In genomic region chr7:151724250-151724915, GRCh38 we compare ENCODE assay signal across 23 cellular contexts.
"Had no signal": no experiment of that assay in that cellular context is flagged by ENCODE, and none has a peak within 500 bp of the region (broad histone marks: within the 10 kb centered on the region; RNA-seq: fewer than 3 reads in every experiment).

No MANE protein-coding gene starts in this region.

- DNase-seq: activated CD4-positive, alpha-beta T cell treated with anti-CD3 and anti-CD28 coated beads, Interleukin-2, amount 10 ng/mL, durations not matched to agents 24 days and 14 days; activated CD8-positive, alpha-beta memory T cell treated with anti-CD3 and anti-CD28 coated beads, Interleukin-2, amount 10 ng/mL, durations not matched to agents 7 days and 5 days; activated CD8-positive, alpha-beta T cell treated with anti-CD3 and anti-CD28 coated beads for 36 hours; activated effector memory CD4-positive, alpha-beta T cell treated with anti-CD3 and anti-CD28 coated beads, Interleukin-2, amount 50 U/mL, for 16 hours; activated naive CD4-positive, alpha-beta T cell treated with anti-CD3 and anti-CD28 coated beads, Interleukin-2, amount 50 U/mL, for 16 hours; activated naive CD8-positive, alpha-beta T cell treated with anti-CD3 and anti-CD28 coated beads, Interleukin-2, amount 50 U/mL, for 24 hours; activated T-cell treated with anti-CD3 and anti-CD28 coated beads for 4 hours; body of pancreas; caudate nucleus; effector memory CD4-positive, alpha-beta T cell; glutamatergic neuron; hypothalamus; mesendoderm; retina; spleen; stimulated activated CD4-positive, alpha-beta T cell treated with anti-CD3 and anti-CD28 coated beads, Interleukin-4, amount 100 ng/mL, for 1 hour; substantia nigra; thyroid gland; upper lobe of right lung had no signal

- H3K27ac ChIP-seq: body of pancreas, spleen, thyroid gland, upper lobe of right lung, VCaP had no signal

- H3K4me3 ChIP-seq: body of pancreas, mucosa of descending colon, spleen, thyroid gland, upper lobe of right lung had no signal

- H3K9me3 ChIP-seq: body of pancreas, mucosa of descending colon, spleen, thyroid gland, upper lobe of right lung had no signal

- H3K36me3 ChIP-seq: spleen, thyroid gland, upper lobe of right lung had no signal

- H3K27me3 ChIP-seq: body of pancreas, spleen, thyroid gland, upper lobe of right lung had no signal

- ATAC-seq: activated CD4-positive, CD25-positive, alpha-beta regulatory T cell treated with anti-CD3 and anti-CD28 coated beads, Interleukin-2, amount 50 U/mL, for 24 hours; activated CD8-positive, alpha-beta memory T cell treated with anti-CD3 and anti-CD28 coated beads, Interleukin-2, amount 10 ng/mL, durations not matched to agents 7 days and 5 days; activated CD8-positive, alpha-beta T cell treated with anti-CD3 and anti-CD28 coated beads for 36 hours; activated naive CD8-positive, alpha-beta T cell treated with anti-CD3 and anti-CD28 coated beads, Interleukin-2, amount 50 U/mL, for 24 hours; body of pancreas; esophagus mucosa; mucosa of descending colon; upper lobe of right lung had no signal
